In the genomic region with DNA sequence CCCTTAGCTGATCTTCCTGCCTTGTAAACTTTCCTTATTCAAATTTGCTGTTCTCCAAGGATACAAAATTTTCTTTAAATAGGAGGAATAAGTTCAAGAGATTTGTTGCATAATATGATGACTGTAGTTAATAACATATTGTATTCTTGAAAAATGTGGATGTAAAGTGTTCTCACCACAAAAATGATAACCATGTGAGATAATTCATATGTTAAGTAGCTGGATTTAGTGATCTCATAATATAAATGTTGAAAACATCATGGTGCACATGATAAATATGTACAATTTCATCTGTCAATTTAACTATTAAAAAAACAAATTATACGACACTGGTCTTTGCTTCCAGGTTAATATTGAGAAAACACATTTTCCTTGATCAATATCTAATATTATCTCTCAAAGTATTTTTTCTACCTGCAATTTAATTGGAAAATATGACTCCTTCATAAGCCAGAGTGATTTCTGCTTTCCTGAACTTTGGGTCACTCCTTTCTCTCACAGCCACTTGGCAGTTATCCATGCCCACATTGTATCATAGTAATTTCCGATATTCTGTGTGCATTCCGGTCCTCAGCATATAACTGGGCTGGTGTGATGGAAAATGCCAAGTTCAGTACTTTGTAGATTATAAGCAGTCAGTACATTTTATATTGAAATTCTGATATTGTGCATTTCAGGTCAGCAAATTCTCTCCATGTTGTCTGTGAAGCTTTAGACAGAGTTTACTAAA, we compare ENCODE assay signal across 14 cellular contexts.
"Had no signal": no experiment of that assay in that cellular context is flagged by ENCODE, and none has a peak within 500 bp of the region (broad histone marks: within the 10 kb centered on the region; RNA-seq: fewer than 3 reads in every experiment).

No MANE protein-coding gene starts in this region.

- DNase-seq: activated CD4-positive, alpha-beta T cell treated with anti-CD3 and anti-CD28 coated beads, Interleukin-2, amount 50 U/mL, for 48 hours; activated naive CD4-positive, alpha-beta T cell treated with anti-CD3 and anti-CD28 coated beads, Interleukin-2, amount 10 ng/mL, durations not matched to agents 7 days and 5 days; activated T-cell treated with anti-CD3 and anti-CD28 coated beads, Interleukin-2, amount 50 U/mL, for 24 hours; caudate nucleus; colonic mucosa; effector CD4-positive, alpha-beta T cell; gastrocnemius medialis; psoas muscle; spleen; stimulated activated CD4-positive, alpha-beta T cell treated with anti-CD3 and anti-CD28 coated beads, Interleukin-1b, Interleukin-23, amount 100 ng/mL, for 48 hours; upper lobe of right lung had no signal

- ATAC-seq: gastrocnemius medialis, psoas muscle, sciatic nerve, upper lobe of right lung had no signal

- H3K4me3 ChIP-seq: colonic mucosa, gastrocnemius medialis, lung, psoas muscle, spleen, thoracic aorta, upper lobe of right lung had no signal
